In genomic region chr19:34171877-34172660, GRCh38 we compare ENCODE assay signal across 1 cellular context.
A peak's percentile ranks its signal among the peaks of the same experiment; 100 is the strongest.
TF ChIP-seq lines count a peak whose summit lies in the region.

TSS of gene LSM14A (plus strand) at chr19:34172504. CDS start at chr19:34172643, 139 bp downstream.

TF ChIP-seq in K562, 482 proteins besides CTCF, POLR2A, EP300 and RAD21 (continued from another document and continues in another):
- TF ChIP-seq ZBTB40 (IDR thresholded peaks at IDR 0.05) (peak; percentile 29; the same call in 1 of the 2 replicates), ZBTB40 (CRISPR knock-in tag; IDR thresholded peaks at IDR 0.05) (peak; percentile 15; the same call in 1 of the 2 replicates), ZEB2 (IDR thresholded peaks at IDR 0.05) (no peak; the same call in 1 of the 2 replicates), E4F1 (CRISPR knock-in tag; IDR thresholded peaks at IDR 0.05; ENCODE audit: borderline replicate concordance) (no peak), ARNT (IDR thresholded peaks at IDR 0.05) (0 out of 4 replicates have a peak, but pooled peaks of 1 of the 2 experiments have one; percentile 25), TGIF2 (CRISPR knock-in tag; IDR thresholded peaks at IDR 0.05) (no peak), MNT (conservative IDR thresholded peaks at IDR 0.05) (peak; percentile 30 to 54; a peak in 1 of 4 replicates), NONO (IDR thresholded peaks at IDR 0.05; ENCODE audit: low read depth in 2 of 2, low read length in 1 of 2) (peak in 1 of 2 experiments; percentile 56; a peak in 2 of 4 replicates), FUS (optimal IDR thresholded peaks at IDR 0.05; ENCODE audit: low read depth, low read length) (peak; percentile 7), HSF4 (CRISPR knock-in tag; IDR thresholded peaks at IDR 0.05; ENCODE audit: borderline replicate concordance) (peak; percentile 43; the same call in 1 of the 2 replicates), ATF1 (CRISPR knock-in tag; IDR thresholded peaks at IDR 0.05) (no peak), ATF1 (tag; IDR thresholded peaks at IDR 0.05) (peak; percentile 67), ARID4B (CRISPR knock-in tag; IDR thresholded peaks at IDR 0.05) (peak; percentile 90), ZNF445 (CRISPR knock-in tag; IDR thresholded peaks at IDR 0.05; ENCODE audit: low read depth) (no peak), DPF2 (IDR thresholded peaks at IDR 0.05) (0 out of 2 replicates have a peak, but pooled peaks have one; percentile 60), NCOR1 (IDR thresholded peaks at IDR 0.05) (peak; percentile 19; the same call in 1 of the 2 replicates), PHB (CRISPR knock-in tag; IDR thresholded peaks at IDR 0.05) (peak; percentile 27; the same call in 1 of the 2 replicates), ETV5 (CRISPR knock-in tag; IDR thresholded peaks at IDR 0.05; ENCODE audit: low read depth) (peak; percentile 61), GABPB1 (CRISPR knock-in tag; IDR thresholded peaks at IDR 0.05) (peak; percentile 79), ZNF644 (tag; IDR thresholded peaks at IDR 0.05; ENCODE audit: low read depth) (peak; percentile 21; the same call in 1 of the 2 replicates), SMARCB1 (IDR thresholded peaks at IDR 0.05; ENCODE audit: insufficient read length, low read depth) (no peak), BMI1 (IDR thresholded peaks at IDR 0.05; ENCODE audit: low read length) (no peak), CREM (IDR thresholded peaks at IDR 0.05; ENCODE audit: low read depth) (peak; percentile 26), HDAC8 (tag; IDR thresholded peaks at IDR 0.05) (0 out of 2 replicates have a peak, but pooled peaks have one; percentile 81), RBM22 (IDR thresholded peaks at IDR 0.05; ENCODE audit: low read depth, low read length, poor library complexity, severe bottlenecking) (peak; percentile 89), ZNF449 (CRISPR knock-in tag; IDR thresholded peaks at IDR 0.05) (no peak), ZBTB17 (CRISPR knock-in tag; IDR thresholded peaks at IDR 0.05) (peak; percentile 62; the same call in 1 of the 2 replicates), NR1H2 (CRISPR knock-in tag; IDR thresholded peaks at IDR 0.05) (peak; percentile 69; the same call in 1 of the 2 replicates), SP1 (CRISPR knock-in tag; IDR thresholded peaks at IDR 0.05) (no peak; the same call in 1 of the 2 replicates), ZNF24 (IDR thresholded peaks at IDR 0.05) (peak; percentile 10; the same call in 1 of the 2 replicates), TEAD1 (CRISPR knock-in tag; IDR thresholded peaks at IDR 0.05) (peak in 1 of 2 experiments; percentile 91; a peak in 3 of 4 replicates), ZNF780A (CRISPR knock-in tag; IDR thresholded peaks at IDR 0.05) (no peak), ZNF584 (CRISPR knock-in tag; IDR thresholded peaks at IDR 0.05; ENCODE audit: low read depth) (peak; percentile 88), NR3C1 (CRISPR knock-in tag; IDR thresholded peaks at IDR 0.05) (no peak), POLR3A (IDR thresholded peaks at IDR 0.05; ENCODE audit: borderline replicate concordance, extremely low read depth, insufficient read depth, insufficient read length) (no peak), ARHGAP35 (IDR thresholded peaks at IDR 0.05; ENCODE audit: partially characterized antibody) (peak; percentile 69), NFRKB (IDR thresholded peaks at IDR 0.05; ENCODE audit: low read depth) (peak; percentile 88), ZNF717 (CRISPR knock-in tag; IDR thresholded peaks at IDR 0.05) (no peak), TRIM24 (IDR thresholded peaks at IDR 0.05) (peak in 1 of 2 experiments; percentile 39; a peak in 1 of 4 replicates), RHOXF2B (CRISPR knock-in tag; conservative IDR thresholded peaks at IDR 0.05) (0 out of 2 replicates have a peak, but pooled peaks have one; percentile 17), NCOA4 (IDR thresholded peaks at IDR 0.05; ENCODE audit: partially characterized antibody) (no peak), CCNT2 (IDR thresholded peaks at IDR 0.05; ENCODE audit: borderline replicate concordance, extremely low read depth, insufficient read length, low read depth, low read length) (peak; percentile 81), ZNF175 (CRISPR knock-in tag; IDR thresholded peaks at IDR 0.05; ENCODE audit: low read depth) (peak; percentile 80; the same call in 1 of the 2 replicates), TCF7 (IDR thresholded peaks at IDR 0.05; ENCODE audit: borderline replicate concordance) (0 out of 2 replicates have a peak, but pooled peaks have one; percentile 30), ZNF143 (CRISPR knock-in tag; IDR thresholded peaks at IDR 0.05) (peak; percentile 74), FOXK1 (CRISPR knock-in tag; IDR thresholded peaks at IDR 0.05; ENCODE audit: borderline replicate concordance) (peak; percentile 49; the same call in 1 of the 2 replicates), USF1 (CRISPR knock-in tag; IDR thresholded peaks at IDR 0.05) (peak; percentile 36), ESRRA (IDR thresholded peaks at IDR 0.05; ENCODE audit: borderline replicate concordance, low read depth) (0 out of 2 replicates have a peak, but pooled peaks have one; percentile 41)
